1 cellular context compared by ENCODE assay signal in the genomic region with DNA sequence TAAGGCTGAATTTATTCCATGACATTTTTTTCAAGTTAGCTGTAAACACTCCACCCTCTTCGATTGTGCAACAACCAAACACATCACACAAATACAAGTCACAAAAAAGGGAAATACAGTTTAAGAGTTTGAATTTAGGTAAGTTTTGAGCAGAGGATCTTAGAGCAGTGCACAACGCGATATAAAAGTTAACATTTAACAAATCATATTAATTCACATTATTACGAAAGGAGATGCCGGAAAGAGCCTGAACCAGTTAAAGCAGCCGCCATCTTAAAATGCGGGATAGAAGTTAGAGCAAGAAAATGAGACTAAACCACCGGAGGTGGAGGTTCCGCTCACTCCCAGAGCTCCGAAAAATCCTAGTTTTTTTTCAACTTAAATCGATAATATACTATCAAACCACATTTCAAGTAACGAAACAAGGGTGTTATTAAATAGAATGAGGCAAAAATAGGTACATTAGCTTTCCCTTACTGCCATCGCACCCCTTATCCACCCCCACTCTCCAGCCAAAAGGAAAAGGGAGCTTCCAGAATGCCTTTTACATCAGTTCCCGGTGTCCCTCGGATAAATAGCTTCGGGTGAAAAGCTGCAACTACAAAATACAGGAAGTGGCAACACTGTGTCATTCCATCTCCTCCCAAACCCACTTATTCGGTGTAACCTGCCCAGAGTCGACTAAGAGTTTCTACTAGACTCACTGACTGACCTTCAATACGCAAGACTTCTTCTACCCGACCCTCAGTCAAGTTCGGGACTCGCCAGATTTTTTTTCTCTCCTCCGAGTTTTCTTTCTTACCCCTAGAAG.
TF ChIP-seq lines count a peak whose summit lies in the region.

No MANE protein-coding gene starts in this region.

TF ChIP-seq in K562, 482 proteins besides CTCF, POLR2A, EP300 and RAD21 (continued from another document and continues in another):
- TF ChIP-seq, protein P1, sequence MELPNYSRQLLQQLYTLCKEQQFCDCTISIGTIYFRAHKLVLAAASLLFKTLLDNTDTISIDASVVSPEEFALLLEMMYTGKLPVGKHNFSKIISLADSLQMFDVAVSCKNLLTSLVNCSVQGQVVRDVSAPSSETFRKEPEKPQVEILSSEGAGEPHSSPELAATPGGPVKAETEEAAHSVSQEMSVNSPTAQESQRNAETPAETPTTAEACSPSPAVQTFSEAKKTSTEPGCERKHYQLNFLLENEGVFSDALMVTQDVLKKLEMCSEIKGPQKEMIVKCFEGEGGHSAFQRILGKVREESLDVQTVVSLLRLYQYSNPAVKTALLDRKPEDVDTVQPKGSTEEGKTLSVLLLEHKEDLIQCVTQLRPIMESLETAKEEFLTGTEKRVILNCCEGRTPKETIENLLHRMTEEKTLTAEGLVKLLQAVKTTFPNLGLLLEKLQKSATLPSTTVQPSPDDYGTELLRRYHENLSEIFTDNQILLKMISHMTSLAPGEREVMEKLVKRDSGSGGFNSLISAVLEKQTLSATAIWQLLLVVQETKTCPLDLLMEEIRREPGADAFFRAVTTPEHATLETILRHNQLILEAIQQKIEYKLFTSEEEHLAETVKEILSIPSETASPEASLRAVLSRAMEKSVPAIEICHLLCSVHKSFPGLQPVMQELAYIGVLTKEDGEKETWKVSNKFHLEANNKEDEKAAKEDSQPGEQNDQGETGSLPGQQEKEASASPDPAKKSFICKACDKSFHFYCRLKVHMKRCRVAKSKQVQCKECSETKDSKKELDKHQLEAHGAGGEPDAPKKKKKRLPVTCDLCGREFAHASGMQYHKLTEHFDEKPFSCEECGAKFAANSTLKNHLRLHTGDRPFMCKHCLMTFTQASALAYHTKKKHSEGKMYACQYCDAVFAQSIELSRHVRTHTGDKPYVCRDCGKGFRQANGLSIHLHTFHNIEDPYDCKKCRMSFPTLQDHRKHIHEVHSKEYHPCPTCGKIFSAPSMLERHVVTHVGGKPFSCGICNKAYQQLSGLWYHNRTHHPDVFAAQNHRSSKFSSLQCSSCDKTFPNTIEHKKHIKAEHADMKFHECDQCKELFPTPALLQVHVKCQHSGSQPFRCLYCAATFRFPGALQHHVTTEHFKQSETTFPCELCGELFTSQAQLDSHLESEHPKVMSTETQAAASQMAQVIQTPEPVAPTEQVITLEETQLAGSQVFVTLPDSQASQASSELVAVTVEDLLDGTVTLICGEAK (IDR thresholded peaks at IDR 0.05): peak; percentile 85
- TF ChIP-seq, protein P1 (CRISPR knock-in tag; IDR thresholded peaks at IDR 0.05): no peak
- peak; percentile 55 for TF ChIP-seq ZNF384 (IDR thresholded peaks at IDR 0.05; ENCODE audit: low read depth, low read length)
- TF ChIP-seq, protein P2, sequence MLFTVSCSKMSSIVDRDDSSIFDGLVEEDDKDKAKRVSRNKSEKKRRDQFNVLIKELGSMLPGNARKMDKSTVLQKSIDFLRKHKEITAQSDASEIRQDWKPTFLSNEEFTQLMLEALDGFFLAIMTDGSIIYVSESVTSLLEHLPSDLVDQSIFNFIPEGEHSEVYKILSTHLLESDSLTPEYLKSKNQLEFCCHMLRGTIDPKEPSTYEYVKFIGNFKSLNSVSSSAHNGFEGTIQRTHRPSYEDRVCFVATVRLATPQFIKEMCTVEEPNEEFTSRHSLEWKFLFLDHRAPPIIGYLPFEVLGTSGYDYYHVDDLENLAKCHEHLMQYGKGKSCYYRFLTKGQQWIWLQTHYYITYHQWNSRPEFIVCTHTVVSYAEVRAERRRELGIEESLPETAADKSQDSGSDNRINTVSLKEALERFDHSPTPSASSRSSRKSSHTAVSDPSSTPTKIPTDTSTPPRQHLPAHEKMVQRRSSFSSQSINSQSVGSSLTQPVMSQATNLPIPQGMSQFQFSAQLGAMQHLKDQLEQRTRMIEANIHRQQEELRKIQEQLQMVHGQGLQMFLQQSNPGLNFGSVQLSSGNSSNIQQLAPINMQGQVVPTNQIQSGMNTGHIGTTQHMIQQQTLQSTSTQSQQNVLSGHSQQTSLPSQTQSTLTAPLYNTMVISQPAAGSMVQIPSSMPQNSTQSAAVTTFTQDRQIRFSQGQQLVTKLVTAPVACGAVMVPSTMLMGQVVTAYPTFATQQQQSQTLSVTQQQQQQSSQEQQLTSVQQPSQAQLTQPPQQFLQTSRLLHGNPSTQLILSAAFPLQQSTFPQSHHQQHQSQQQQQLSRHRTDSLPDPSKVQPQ (CRISPR knock-in tag; IDR thresholded peaks at IDR 0.05; ENCODE audit: borderline replicate concordance): no peak
- no peak for TF ChIP-seq ZSCAN32 (CRISPR knock-in tag; IDR thresholded peaks at IDR 0.05)
- TF ChIP-seq ATF1 (CRISPR knock-in tag; IDR thresholded peaks at IDR 0.05): no peak
- peak; percentile 45; the same call in 1 of the 2 replicates for TF ChIP-seq ATF1 (tag; IDR thresholded peaks at IDR 0.05)
- TF ChIP-seq NELFE (IDR thresholded peaks at IDR 0.05; ENCODE audit: insufficient read depth, insufficient read length): no peak
- TF ChIP-seq, protein P3, sequence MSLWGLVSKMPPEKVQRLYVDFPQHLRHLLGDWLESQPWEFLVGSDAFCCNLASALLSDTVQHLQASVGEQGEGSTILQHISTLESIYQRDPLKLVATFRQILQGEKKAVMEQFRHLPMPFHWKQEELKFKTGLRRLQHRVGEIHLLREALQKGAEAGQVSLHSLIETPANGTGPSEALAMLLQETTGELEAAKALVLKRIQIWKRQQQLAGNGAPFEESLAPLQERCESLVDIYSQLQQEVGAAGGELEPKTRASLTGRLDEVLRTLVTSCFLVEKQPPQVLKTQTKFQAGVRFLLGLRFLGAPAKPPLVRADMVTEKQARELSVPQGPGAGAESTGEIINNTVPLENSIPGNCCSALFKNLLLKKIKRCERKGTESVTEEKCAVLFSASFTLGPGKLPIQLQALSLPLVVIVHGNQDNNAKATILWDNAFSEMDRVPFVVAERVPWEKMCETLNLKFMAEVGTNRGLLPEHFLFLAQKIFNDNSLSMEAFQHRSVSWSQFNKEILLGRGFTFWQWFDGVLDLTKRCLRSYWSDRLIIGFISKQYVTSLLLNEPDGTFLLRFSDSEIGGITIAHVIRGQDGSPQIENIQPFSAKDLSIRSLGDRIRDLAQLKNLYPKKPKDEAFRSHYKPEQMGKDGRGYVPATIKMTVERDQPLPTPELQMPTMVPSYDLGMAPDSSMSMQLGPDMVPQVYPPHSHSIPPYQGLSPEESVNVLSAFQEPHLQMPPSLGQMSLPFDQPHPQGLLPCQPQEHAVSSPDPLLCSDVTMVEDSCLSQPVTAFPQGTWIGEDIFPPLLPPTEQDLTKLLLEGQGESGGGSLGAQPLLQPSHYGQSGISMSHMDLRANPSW (CRISPR knock-in tag; IDR thresholded peaks at IDR 0.05): no peak
- 0 out of 4 replicates have a peak, but pooled peaks of 1 of the 2 experiments have one; percentile 8 for TF ChIP-seq TRIM24 (IDR thresholded peaks at IDR 0.05)
- TF ChIP-seq ELF4 (CRISPR knock-in tag; IDR thresholded peaks at IDR 0.05): 0 out of 2 replicates have a peak, but pooled peaks have one; percentile 31
- 0 out of 2 replicates have a peak, but pooled peaks have one; percentile 33 for TF ChIP-seq FOXJ2 (tag; IDR thresholded peaks at IDR 0.05)
- TF ChIP-seq, protein P4, sequence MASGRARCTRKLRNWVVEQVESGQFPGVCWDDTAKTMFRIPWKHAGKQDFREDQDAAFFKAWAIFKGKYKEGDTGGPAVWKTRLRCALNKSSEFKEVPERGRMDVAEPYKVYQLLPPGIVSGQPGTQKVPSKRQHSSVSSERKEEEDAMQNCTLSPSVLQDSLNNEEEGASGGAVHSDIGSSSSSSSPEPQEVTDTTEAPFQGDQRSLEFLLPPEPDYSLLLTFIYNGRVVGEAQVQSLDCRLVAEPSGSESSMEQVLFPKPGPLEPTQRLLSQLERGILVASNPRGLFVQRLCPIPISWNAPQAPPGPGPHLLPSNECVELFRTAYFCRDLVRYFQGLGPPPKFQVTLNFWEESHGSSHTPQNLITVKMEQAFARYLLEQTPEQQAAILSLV (tag; IDR thresholded peaks at IDR 0.05): peak; percentile 93
- TF ChIP-seq, protein P5, sequence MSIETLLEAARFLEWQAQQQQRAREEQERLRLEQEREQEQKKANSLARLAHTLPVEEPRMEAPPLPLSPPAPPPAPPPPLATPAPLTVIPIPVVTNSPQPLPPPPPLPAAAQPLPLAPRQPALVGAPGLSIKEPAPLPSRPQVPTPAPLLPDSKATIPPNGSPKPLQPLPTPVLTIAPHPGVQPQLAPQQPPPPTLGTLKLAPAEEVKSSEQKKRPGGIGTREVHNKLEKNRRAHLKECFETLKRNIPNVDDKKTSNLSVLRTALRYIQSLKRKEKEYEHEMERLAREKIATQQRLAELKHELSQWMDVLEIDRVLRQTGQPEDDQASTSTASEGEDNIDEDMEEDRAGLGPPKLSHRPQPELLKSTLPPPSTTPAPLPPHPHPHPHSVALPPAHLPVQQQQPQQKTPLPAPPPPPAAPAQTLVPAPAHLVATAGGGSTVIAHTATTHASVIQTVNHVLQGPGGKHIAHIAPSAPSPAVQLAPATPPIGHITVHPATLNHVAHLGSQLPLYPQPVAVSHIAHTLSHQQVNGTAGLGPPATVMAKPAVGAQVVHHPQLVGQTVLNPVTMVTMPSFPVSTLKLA (conservative IDR thresholded peaks at IDR 0.05): peak in 1 of 2 experiments; percentile 34; a peak in 1 of 4 replicates
- TF ChIP-seq LCOR (CRISPR knock-in tag; IDR thresholded peaks at IDR 0.05): 0 out of 2 replicates have a peak, but pooled peaks have one; percentile 14
- no peak for TF ChIP-seq HNRNPUL1 (IDR thresholded peaks at IDR 0.05; ENCODE audit: low read length)
- TF ChIP-seq TGIF2 (CRISPR knock-in tag; IDR thresholded peaks at IDR 0.05): no peak
- peak; percentile 96 for TF ChIP-seq ATF7 (IDR thresholded peaks at IDR 0.05)
- TF ChIP-seq, protein P6, sequence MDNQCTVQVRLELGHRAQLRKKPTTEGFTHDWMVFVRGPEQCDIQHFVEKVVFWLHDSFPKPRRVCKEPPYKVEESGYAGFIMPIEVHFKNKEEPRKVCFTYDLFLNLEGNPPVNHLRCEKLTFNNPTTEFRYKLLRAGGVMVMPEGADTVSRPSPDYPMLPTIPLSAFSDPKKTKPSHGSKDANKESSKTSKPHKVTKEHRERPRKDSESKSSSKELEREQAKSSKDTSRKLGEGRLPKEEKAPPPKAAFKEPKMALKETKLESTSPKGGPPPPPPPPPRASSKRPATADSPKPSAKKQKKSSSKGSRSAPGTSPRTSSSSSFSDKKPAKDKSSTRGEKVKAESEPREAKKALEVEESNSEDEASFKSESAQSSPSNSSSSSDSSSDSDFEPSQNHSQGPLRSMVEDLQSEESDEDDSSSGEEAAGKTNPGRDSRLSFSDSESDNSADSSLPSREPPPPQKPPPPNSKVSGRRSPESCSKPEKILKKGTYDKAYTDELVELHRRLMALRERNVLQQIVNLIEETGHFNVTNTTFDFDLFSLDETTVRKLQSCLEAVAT (IDR thresholded peaks at IDR 0.05): peak in 1 of 2 experiments; percentile 27; a peak in 1 of 4 replicates
- TF ChIP-seq EP400 (IDR thresholded peaks at IDR 0.05): peak; percentile 37; the same call in 1 of the 2 replicates
- TF ChIP-seq, protein P7, sequence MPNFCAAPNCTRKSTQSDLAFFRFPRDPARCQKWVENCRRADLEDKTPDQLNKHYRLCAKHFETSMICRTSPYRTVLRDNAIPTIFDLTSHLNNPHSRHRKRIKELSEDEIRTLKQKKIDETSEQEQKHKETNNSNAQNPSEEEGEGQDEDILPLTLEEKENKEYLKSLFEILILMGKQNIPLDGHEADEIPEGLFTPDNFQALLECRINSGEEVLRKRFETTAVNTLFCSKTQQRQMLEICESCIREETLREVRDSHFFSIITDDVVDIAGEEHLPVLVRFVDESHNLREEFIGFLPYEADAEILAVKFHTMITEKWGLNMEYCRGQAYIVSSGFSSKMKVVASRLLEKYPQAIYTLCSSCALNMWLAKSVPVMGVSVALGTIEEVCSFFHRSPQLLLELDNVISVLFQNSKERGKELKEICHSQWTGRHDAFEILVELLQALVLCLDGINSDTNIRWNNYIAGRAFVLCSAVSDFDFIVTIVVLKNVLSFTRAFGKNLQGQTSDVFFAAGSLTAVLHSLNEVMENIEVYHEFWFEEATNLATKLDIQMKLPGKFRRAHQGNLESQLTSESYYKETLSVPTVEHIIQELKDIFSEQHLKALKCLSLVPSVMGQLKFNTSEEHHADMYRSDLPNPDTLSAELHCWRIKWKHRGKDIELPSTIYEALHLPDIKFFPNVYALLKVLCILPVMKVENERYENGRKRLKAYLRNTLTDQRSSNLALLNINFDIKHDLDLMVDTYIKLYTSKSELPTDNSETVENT (CRISPR knock-in tag; IDR thresholded peaks at IDR 0.05): no peak
- TF ChIP-seq NFIC (IDR thresholded peaks at IDR 0.05): no peak
- peak; percentile 77 for TF ChIP-seq TOE1 (IDR thresholded peaks at IDR 0.05; ENCODE audit: borderline replicate concordance)
- TF ChIP-seq TOE1 (CRISPR knock-in tag; IDR thresholded peaks at IDR 0.05; ENCODE audit: borderline replicate concordance, low read depth): no peak
- TF ChIP-seq ZNF3 (CRISPR knock-in tag; IDR thresholded peaks at IDR 0.05): no peak
- TF ChIP-seq FOXK1 (CRISPR knock-in tag; IDR thresholded peaks at IDR 0.05; ENCODE audit: borderline replicate concordance): no peak
- TF ChIP-seq EGR1 (conservative IDR thresholded peaks at IDR 0.05): 0 out of 2 replicates have a peak, but pooled peaks have one; percentile 28
